Comparison of ENCODE assay signal across 9 cellular contexts in the genomic region with DNA sequence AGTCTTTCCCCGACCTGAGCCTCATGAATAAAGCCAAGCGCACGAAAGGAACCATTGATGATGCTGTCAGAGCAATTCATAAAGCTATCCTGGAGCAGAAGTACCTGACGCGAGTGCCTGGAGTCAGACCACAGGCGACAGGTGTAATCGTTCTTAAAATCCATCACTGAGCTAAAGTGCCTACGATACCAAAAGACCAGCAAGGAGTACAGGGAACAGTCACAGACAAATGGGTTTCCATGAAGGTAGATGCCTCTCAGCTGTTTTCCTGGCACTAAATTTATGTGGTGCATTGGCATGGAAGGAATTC. TPM values are rescaled to one million over a fixed set of nuclear protein-coding genes. Genes with fewer than 3 reads are reported as not detected.
DNase-seq lines count a peak whose midpoint lies in the region; ATAC-seq and TF ChIP-seq lines count a peak whose summit lies in the region.
"Had no signal": no experiment of that assay in that cellular context is flagged by ENCODE, and none has a peak within 500 bp of the region (broad histone marks: within the 10 kb centered on the region; RNA-seq: fewer than 3 reads in every experiment).

No MANE protein-coding gene starts in this region.

- peak overlapping the region; percentile 100 for H3K4me3 Mint-ChIP-seq in activated naive CD4-positive, alpha-beta T cell treated with anti-CD3 and anti-CD28 coated beads, Interleukin-2, amount 50 U/mL, for 24 hours

- H3K4me3 ChIP-seq in astrocyte of the cerebellum (ENCODE audit: low read depth, low read length) (peak overlapping the region; percentile 75), muscle layer of colon (ENCODE audit: low read depth in 1 of 2, low read length in 2 of 2) (peak overlapping the region; percentile 80 to 92), uterus (peak overlapping the region; percentile 56 to 77)

- H3K27ac Mint-ChIP-seq in activated naive CD4-positive, alpha-beta T cell treated with anti-CD3 and anti-CD28 coated beads, Interleukin-2, amount 50 U/mL, for 24 hours, result peak overlapping the region; percentile 59
- peak overlapping the region in 1 of 2 donors; percentile 98 for H3K27ac Mint-ChIP-seq in activated naive CD4-positive, alpha-beta T cell treated with anti-CD3 and anti-CD28 coated beads, Interleukin-2, amount 50 U/mL, for 72 hours

- H3K27me3 ChIP-seq in muscle layer of colon (ENCODE audit: control insufficient read depth in 1 of 2, insufficient read depth in 2 of 2, low read length in 2 of 2) (no peaks in the 10 kb centered on the region), uterus (no peaks in the 10 kb centered on the region)
- H3K27me3 ChIP-seq: cardiac muscle cell had no signal

- in situ Hi-C loops in astrocyte of the cerebellum (cut with HindIII; ENCODE audit: low sequenced_read_pairs), result no loop called here

- H3K4me1 ChIP-seq in muscle layer of colon (ENCODE audit: insufficient read depth, low read length), result peaks cover 25% of the 10 kb centered on the region
- peaks cover 0 to 7% of the 10 kb centered on the region in 2 donors for H3K4me1 ChIP-seq in uterus

- peaks cover 62% of the 10 kb centered on the region for H3K4me1 Mint-ChIP-seq in activated naive CD4-positive, alpha-beta T cell treated with anti-CD3 and anti-CD28 coated beads, Interleukin-2, amount 50 U/mL, for 24 hours

- no peak for ATAC-seq in activated naive CD4-positive, alpha-beta T cell treated with anti-CD3 and anti-CD28 coated beads, Interleukin-2, amount 50 U/mL, for 72 hours
- ATAC-seq in GM18517 (IDR thresholded peaks at IDR 0.05; ENCODE audit: unreplicated experiment) (no peak), GM19023 (IDR thresholded peaks at IDR 0.05; ENCODE audit: unreplicated experiment) (no peak)

- H3K36me3 ChIP-seq in muscle layer of colon (ENCODE audit: insufficient read depth, low read length), result peaks cover 3% of the 10 kb centered on the region
- H3K36me3 ChIP-seq in uterus, result no peaks in the 10 kb centered on the region
- H3K36me3 ChIP-seq: cardiac muscle cell had no signal

- TF ChIP-seq CTCF in astrocyte of the cerebellum (IDR thresholded peaks at IDR 0.05; ENCODE audit: low read depth, low read length, missing control alignments) (no peak), uterus (IDR thresholded peaks at IDR 0.05) (no peak)

- H3K27me3 Mint-ChIP-seq in activated naive CD4-positive, alpha-beta T cell treated with anti-CD3 and anti-CD28 coated beads, Interleukin-2, amount 50 U/mL, for 24 hours, result no peaks in the 10 kb centered on the region

- H3K9ac ChIP-seq in muscle layer of colon (ENCODE audit: low read length), result peak overlapping the region; percentile 91

- DNase-seq in activated naive CD4-positive, alpha-beta T cell treated with anti-CD3 and anti-CD28 coated beads, Interleukin-2, amount 50 U/mL, for 72 hours (ENCODE audit: low spot score in 2 of 2), result no peak
- DNase-seq in astrocyte of the cerebellum (ENCODE audit: low read depth) (no peak), uterus (no peak), NCI-H2171 treated with DMSO at 0.1 percent for 48 hours (lab: John Stamatoyannopoulos, UW) (no peak)

- H3K27ac ChIP-seq in muscle layer of colon (ENCODE audit: low read depth, low read length) (peak overlapping the region; percentile 79), uterus (peak overlapping the region in 1 of 2 donors; percentile 97)
- H3K27ac ChIP-seq: cardiac muscle cell had no signal

- intact Hi-C loops in uterus (cut with DNase I; ENCODE audit: low total_unique reads), result no loop called here

- no peaks in the 10 kb centered on the region for H3K9me3 Mint-ChIP-seq in activated naive CD4-positive, alpha-beta T cell treated with anti-CD3 and anti-CD28 coated beads, Interleukin-2, amount 50 U/mL, for 24 hours
- H3K9me3 Mint-ChIP-seq in activated naive CD4-positive, alpha-beta T cell treated with anti-CD3 and anti-CD28 coated beads, Interleukin-2, amount 50 U/mL, for 72 hours, result no peaks in the 10 kb centered on the region

- H3K36me3 Mint-ChIP-seq in activated naive CD4-positive, alpha-beta T cell treated with anti-CD3 and anti-CD28 coated beads, Interleukin-2, amount 50 U/mL, for 24 hours, result peaks cover 19% of the 10 kb centered on the region
- H3K36me3 Mint-ChIP-seq in activated naive CD4-positive, alpha-beta T cell treated with anti-CD3 and anti-CD28 coated beads, Interleukin-2, amount 50 U/mL, for 72 hours, result peaks cover 33 to 43% of the 10 kb centered on the region in 2 donors

- no peak for TF ChIP-seq POLR2A in uterus (IDR thresholded peaks at IDR 0.05)

- H3K9me3 ChIP-seq in muscle layer of colon (ENCODE audit: low read length), result no peaks in the 10 kb centered on the region
- H3K9me3 ChIP-seq in uterus, result no peaks in the 10 kb centered on the region

RNA-seq across cellular contexts. Expression of a gene that starts 1.4 kb away (rescaled TPM):
- total RNA-seq in activated naive CD4-positive, alpha-beta T cell treated with anti-CD3 and anti-CD28 coated beads, Interleukin-2, amount 50 U/mL, for 72 hours, result 100 to 1,000 TPM in 1 of 2 donors, 10 to 100 TPM in 1; 92.5 to 149 TPM
- 10 to 100 TPM in 2 of 4 donors, 1 to 10 TPM in 2; 1.0 to 46.6 (median 13.0) TPM for total RNA-seq in uterus

RNA-seq across cellular contexts. Expression of a gene that starts 1.7 kb away (rescaled TPM):
- 10 to 100 TPM; 11.8 to 39.2 TPM for total RNA-seq in activated naive CD4-positive, alpha-beta T cell treated with anti-CD3 and anti-CD28 coated beads, Interleukin-2, amount 50 U/mL, for 72 hours
- 10 to 100 TPM in 3 of 4 donors, 1 to 10 TPM in 1; 4.7 to 34.1 (median 30.1) TPM for total RNA-seq in uterus
